11 cellular contexts compared by ENCODE assay signal in genomic region chr16:19899605-19899955, GRCh38. TPM values are rescaled to one million over a fixed set of nuclear protein-coding genes. Genes with fewer than 3 reads are reported as not detected.
DNase-seq lines count a peak whose midpoint lies in the region; ATAC-seq and TF ChIP-seq lines count a peak whose summit lies in the region.
"Had no signal": no experiment of that assay in that cellular context is flagged by ENCODE, and none has a peak within 500 bp of the region (broad histone marks: within the 10 kb centered on the region; RNA-seq: fewer than 3 reads in every experiment).

No MANE protein-coding gene starts in this region.

- POLR2A ChIA-PET in SK-N-SH (lab: Yijun Ruan, JAX): interaction anchor here (1.7 kb wide), 1 partner anchor 401 kb away, joined by 8 read pairs; no protein-coding TSS in a partner anchor

- 42% methylated on average over 5 of the region's 5 CpGs for WGBS in SK-N-SH (ENCODE audit: low lambda C conversion rate)

- H3K36me3 ChIP-seq in SK-N-SH (replicated peaks in 1 of 2; ENCODE audit: control insufficient read depth in 1 of 2, insufficient read depth in 2 of 2, low read length in 1 of 2): no peaks in the 10 kb centered on the region
- H3K36me3 ChIP-seq in Loucy (ENCODE audit: insufficient read depth, low read length): no peaks in the 10 kb centered on the region
- H3K36me3 ChIP-seq in ascending aorta: no peaks in the 10 kb centered on the region
- H3K36me3 ChIP-seq in mucosa of descending colon (ENCODE audit: low read depth): no peaks in the 10 kb centered on the region
- no peaks in the 10 kb centered on the region for H3K36me3 ChIP-seq in right atrium auricular region
- H3K36me3 ChIP-seq: BE2C had no signal

- H3F3A ChIP-seq in SK-N-SH (replicated peaks; ENCODE audit: insufficient read depth): no peaks in the 10 kb centered on the region
- no peaks in the 10 kb centered on the region for H3F3A ChIP-seq in Loucy (ENCODE audit: low read depth)

- H3K27ac ChIP-seq in SK-N-SH (ENCODE audit: low read depth in 2 of 2, low read length in 1 of 2): no peak overlapping the region
- H3K27ac ChIP-seq in ascending aorta: no peak overlapping the region
- H3K27ac ChIP-seq in right atrium auricular region: no peak overlapping the region

- DNase-seq in SK-N-SH (no peak), ascending aorta (ENCODE audit: low spot score in 2 of 2) (no peak), mucosa of descending colon (no peak), right atrium auricular region (ENCODE audit: low spot score) (no peak), NCI-H2171 (lab: John Stamatoyannopoulos, UW) (no peak)
- DNase-seq: 8988T, NCI-H2081 treated with DMSO at 0.1 percent for 48 hours had no signal

- no peaks in the 10 kb centered on the region for H3K9me3 ChIP-seq in SK-N-SH
- H3K9me3 ChIP-seq in Loucy (ENCODE audit: insufficient read depth, low read depth, low read length): no peaks in the 10 kb centered on the region
- no peaks in the 10 kb centered on the region for H3K9me3 ChIP-seq in ascending aorta
- H3K9me3 ChIP-seq in mucosa of descending colon: no peaks in the 10 kb centered on the region
- no peaks in the 10 kb centered on the region for H3K9me3 ChIP-seq in right atrium auricular region
- H3K9me3 ChIP-seq: BE2C had no signal

- H3K79me2 ChIP-seq in SK-N-SH (ENCODE audit: insufficient read depth): no peaks in the 10 kb centered on the region
- H3K79me2 ChIP-seq in Loucy (ENCODE audit: insufficient read depth, low read length): no peaks in the 10 kb centered on the region

- H4K20me1 ChIP-seq in SK-N-SH (ENCODE audit: insufficient read depth) (no peaks in the 10 kb centered on the region), Loucy (ENCODE audit: insufficient read depth, low read length, poor library complexity, severe bottlenecking) (no peaks in the 10 kb centered on the region)

- ATAC-seq in SK-N-SH treated with all-trans-retinoic acid at 6 μM for 48 hours (peak; percentile 33), mucosa of descending colon (no peak), GM18907 (IDR thresholded peaks at IDR 0.05; ENCODE audit: unreplicated experiment) (no peak)

- no peaks in the 10 kb centered on the region for H3K9me2 ChIP-seq in SK-N-SH
- no peaks in the 10 kb centered on the region for H3K9me2 ChIP-seq in Loucy (replicated peaks; ENCODE audit: low read depth, low read length)

- no peak for TF ChIP-seq RAD21 in SK-N-SH (IDR thresholded peaks at IDR 0.05; ENCODE audit: low read length)

- no peak for TF ChIP-seq EP300 in SK-N-SH (IDR thresholded peaks at IDR 0.05; ENCODE audit: borderline replicate concordance in 1 of 2, low read depth in 1 of 2, low read length in 1 of 2)

- no peak overlapping the region for H3K9ac ChIP-seq in SK-N-SH
- H3K9ac ChIP-seq in Loucy (ENCODE audit: low read depth, low read length, poor library complexity, severe bottlenecking): no peak overlapping the region

- H3K4me3 ChIP-seq in SK-N-SH (ENCODE audit: low read depth in 2 of 2, low read length in 1 of 2) (no peak overlapping the region; a peak in 1 of 4 replicates), Loucy (ENCODE audit: low read length, poor library complexity, severe bottlenecking) (no peak overlapping the region), ascending aorta (no peak overlapping the region), mucosa of descending colon (no peak overlapping the region), right atrium auricular region (no peak overlapping the region)

- H2AFZ ChIP-seq in SK-N-SH (ENCODE audit: low read depth): no peak overlapping the region
- no peak overlapping the region for H2AFZ ChIP-seq in Loucy (ENCODE audit: low read length)

- TF ChIP-seq CTCF in SK-N-SH (IDR thresholded peaks at IDR 0.05): no peak; the same call in 1 of the 2 replicates
- peak; percentile 12; the same call in 1 of the 2 replicates for TF ChIP-seq CTCF in Loucy (conservative IDR thresholded peaks at IDR 0.05; ENCODE audit: low read length)
- TF ChIP-seq CTCF in ascending aorta (IDR thresholded peaks at IDR 0.05): peak in 2 of 3 experiments; percentile 1 to 6
- no peak for TF ChIP-seq CTCF in mucosa of descending colon (IDR thresholded peaks at IDR 0.05)
- TF ChIP-seq CTCF in right atrium auricular region (IDR thresholded peaks at IDR 0.05): peak in 1 of 2 donors; percentile 10

- intact Hi-C loops in ascending aorta (cut with DNase I): no loop called here
- intact Hi-C loops in mucosa of descending colon (cut with DNase I, micrococcal nuclease): loop anchor here in 1 of 2 donors (5.0 kb wide), 1 partner anchor 483 kb away; no protein-coding TSS in a partner anchor

- CTCF ChIA-PET in SK-N-SH (lab: Yijun Ruan, JAX): interaction anchor here (0.6 to 17.2 kb wide), 16 partner anchors 8 to 485 kb away, joined by 3 to 473 read pairs (median 7); no protein-coding TSS in a partner anchor

- H3K4me2 ChIP-seq in SK-N-SH (no peak overlapping the region), Loucy (ENCODE audit: low read depth, low read length, poor library complexity, severe bottlenecking) (no peak overlapping the region)

- no peaks in the 10 kb centered on the region; the same call in 1 of the 2 replicates for H3K27me3 ChIP-seq in SK-N-SH (ENCODE audit: insufficient read depth)
- H3K27me3 ChIP-seq in Loucy (ENCODE audit: insufficient read depth, low read length, poor library complexity, severe bottlenecking): no peaks in the 10 kb centered on the region
- no peaks in the 10 kb centered on the region for H3K27me3 ChIP-seq in ascending aorta
- no peaks in the 10 kb centered on the region for H3K27me3 ChIP-seq in right atrium auricular region
- H3K27me3 ChIP-seq: BE2C had no signal

- H3K4me1 ChIP-seq in SK-N-SH (ENCODE audit: control insufficient read depth in 1 of 2, insufficient read depth in 2 of 2, low read depth in 1 of 2, low read length in 1 of 2): no peaks in the 10 kb centered on the region; a peak in 1 of 4 replicates
- H3K4me1 ChIP-seq in Loucy (ENCODE audit: insufficient read depth, low read length, poor library complexity, severe bottlenecking): no peaks in the 10 kb centered on the region
- H3K4me1 ChIP-seq in ascending aorta: no peaks in the 10 kb centered on the region
- H3K4me1 ChIP-seq in mucosa of descending colon (ENCODE audit: low read depth): no peaks in the 10 kb centered on the region
- H3K4me1 ChIP-seq in right atrium auricular region: no peaks in the 10 kb centered on the region
- H3K4me1 ChIP-seq: BE2C had no signal

TF ChIP-seq in SK-N-SH treated with all-trans-retinoic acid at 6 μM for 48 hours, 23 proteins besides CTCF, POLR2A, EP300 and RAD21:
- TF ChIP-seq TCF4 (CRISPR knock-in tag; IDR thresholded peaks at IDR 0.05; ENCODE audit: borderline replicate concordance): no peak
TF ChIP-seq in SK-N-SH treated with all-trans-retinoic acid at 6 μM for 48 hours: peak in this region for 0.

TF ChIP-seq in SK-N-SH, 30 proteins besides CTCF, POLR2A, EP300 and RAD21 (continues in another document):
- TF ChIP-seq IRF3 (IDR thresholded peaks at IDR 0.05; ENCODE audit: low read depth, low read length) (no peak), FOXM1 (IDR thresholded peaks at IDR 0.05; ENCODE audit: low read depth) (no peak), MEF2A (IDR thresholded peaks at IDR 0.05; ENCODE audit: borderline replicate concordance, low read depth) (no peak), MXI1 (IDR thresholded peaks at IDR 0.05; ENCODE audit: low read depth, low read length) (no peak), CHD2 (IDR thresholded peaks at IDR 0.05; ENCODE audit: low read length, partially characterized antibody) (no peak), MAX (IDR thresholded peaks at IDR 0.05; ENCODE audit: low read depth) (no peak), EZH2phosphoT487 (IDR thresholded peaks at IDR 0.05; ENCODE audit: borderline replicate concordance, low read depth) (no peak), GATA2 (CRISPR knock-in tag; IDR thresholded peaks at IDR 0.05) (no peak), ELF1 (IDR thresholded peaks at IDR 0.05) (no peak), YY1 (IDR thresholded peaks at IDR 0.05; ENCODE audit: low read depth) (no peak)

RNA-seq across cellular contexts. Expression of gene GPRC5B, which starts 14.9 kb away (rescaled TPM):
- 1.1 TPM in 2 replicates for polyA plus RNA-seq in SK-N-SH (2012; rRNA removed)
- 1.0 and 1.1 TPM in 2 replicates for polyA plus RNA-seq in SK-N-SH (2012; cell fraction: cytosol; rRNA removed)
- polyA plus RNA-seq in SK-N-SH (2012; cell fraction: nucleus; rRNA removed): 1.0 and 1.3 TPM in 2 replicates
- total RNA-seq in ascending aorta: 15.6 TPM
- total RNA-seq in mucosa of descending colon: 10 to 100 TPM in 1 of 3 donors, 1 to 10 TPM in 2; 2.8 to 14.6 (median 6.2) TPM
- total RNA-seq in right atrium auricular region: 10 to 100 TPM; 39.4 to 40.0 TPM

Comparison
In these comparisons a context has a peak if more than half of its experiments do, and no peak if none do; other contexts are left out.
1. CTCF ChIP-seq: peak in Loucy (single experiment) and ascending aorta (2 of 3); none in SK-N-SH (single experiment) and mucosa of descending colon (single experiment).